Comparison of ENCODE assay signal across 10 cellular contexts in genomic region chr19:47541507-47541906, GRCh38. TPM values are rescaled to one million over a fixed set of nuclear protein-coding genes. Genes with fewer than 3 reads are reported as not detected.
DNase-seq lines count a peak whose midpoint lies in the region; ATAC-seq, FAIRE-seq and TF ChIP-seq lines count a peak whose summit lies in the region.
"Had no signal": no experiment of that assay in that cellular context is flagged by ENCODE, and none has a peak within 500 bp of the region (broad histone marks: within the 10 kb centered on the region; RNA-seq: fewer than 3 reads in every experiment).

No MANE protein-coding gene starts in this region.

- no peak overlapping the region for H3K4ac ChIP-seq in neuronal stem cell (ENCODE audit: low read length)

- H3K4me1 ChIP-seq in astrocyte (ENCODE audit: insufficient read depth, low read length) (no peaks in the 10 kb centered on the region), osteoblast (ENCODE audit: insufficient read depth, low read length) (no peaks in the 10 kb centered on the region), neuronal stem cell (ENCODE audit: control insufficient read depth in 2 of 2, insufficient read depth in 1 of 2, low read depth in 1 of 2, low read length in 2 of 2) (no peaks in the 10 kb centered on the region)

- H3K9me3 ChIP-seq in astrocyte (ENCODE audit: insufficient read depth, low read depth, low read length) (no peaks in the 10 kb centered on the region), osteoblast (ENCODE audit: low read depth, low read length) (no peaks in the 10 kb centered on the region), neuronal stem cell (replicated peaks in 1 of 2; ENCODE audit: control insufficient read depth in 2 of 2, insufficient read depth in 1 of 2, low read depth in 1 of 2, low read length in 2 of 2) (no peaks in the 10 kb centered on the region)

- no peaks in the 10 kb centered on the region for H3K79me2 ChIP-seq in astrocyte (ENCODE audit: insufficient read depth, low read length)
- H3K79me2 ChIP-seq in osteoblast (ENCODE audit: insufficient read depth, low read length): no peaks in the 10 kb centered on the region

- no peaks in the 10 kb centered on the region for H3K9me3 Mint-ChIP-seq in astrocyte (ENCODE audit: unreplicated experiment)
- H3K9me3 Mint-ChIP-seq: activated B cell treated with CpG ODN at 0.5 μM for 24 hours had no signal

- no peak overlapping the region for H2BK5ac ChIP-seq in neuronal stem cell (ENCODE audit: low read length)

- H3K4me1 Mint-ChIP-seq in astrocyte (ENCODE audit: low read depth, unreplicated experiment): peaks cover 6% of the 10 kb centered on the region

- H3K36me3 ChIP-seq in astrocyte (ENCODE audit: insufficient read depth, low read length) (no peaks in the 10 kb centered on the region), osteoblast (ENCODE audit: insufficient read depth, low read length) (no peaks in the 10 kb centered on the region), neuronal stem cell (replicated peaks in 1 of 2; ENCODE audit: control insufficient read depth in 2 of 2, insufficient read depth in 2 of 2, low read length in 2 of 2) (no peaks in the 10 kb centered on the region)

- intact Hi-C loops in head of caudate nucleus (cut with DNase I): no loop called here

- no peak overlapping the region for H2BK15ac ChIP-seq in neuronal stem cell (ENCODE audit: low read length)

- H3K4me2 ChIP-seq in astrocyte (ENCODE audit: low read length) (no peak overlapping the region), osteoblast (ENCODE audit: insufficient read depth, low read length) (no peak overlapping the region), neuronal stem cell (ENCODE audit: insufficient read depth, low read length, poor library complexity, severe bottlenecking) (no peak overlapping the region)

- H3K36me3 Mint-ChIP-seq in astrocyte (ENCODE audit: low read depth, unreplicated experiment): peaks cover 2% of the 10 kb centered on the region

- H4K20me1 ChIP-seq in astrocyte (ENCODE audit: insufficient read depth, low read length) (no peaks in the 10 kb centered on the region), osteoblast (ENCODE audit: insufficient read depth, low read length) (no peaks in the 10 kb centered on the region)

- TF ChIP-seq POLR2A in GM12892 (IDR thresholded peaks at IDR 0.05; ENCODE audit: low read depth, low read length): no peak

- H4K8ac ChIP-seq in neuronal stem cell (ENCODE audit: low read depth, low read length): no peak overlapping the region

- no peak overlapping the region for H3K4me3 Mint-ChIP-seq in astrocyte (ENCODE audit: unreplicated experiment)
- H3K4me3 Mint-ChIP-seq: activated B cell treated with CpG ODN at 0.5 μM for 24 hours had no signal

- no peak overlapping the region for H3K4me3 ChIP-seq in astrocyte (ENCODE audit: insufficient read depth, low read depth, low read length)
- H3K4me3 ChIP-seq in osteoblast (ENCODE audit: insufficient read depth, low read length): no peak overlapping the region
- no peak overlapping the region for H3K4me3 ChIP-seq in neuronal stem cell (ENCODE audit: low read length in 2 of 2)

- H3K23ac ChIP-seq in neuronal stem cell (ENCODE audit: low read depth, low read length, poor library complexity): no peak overlapping the region

- no peak overlapping the region for H3K18ac ChIP-seq in neuronal stem cell (ENCODE audit: low read length)

- H3K14ac ChIP-seq in neuronal stem cell (ENCODE audit: low read length): no peak overlapping the region

- H3K79me1 ChIP-seq in neuronal stem cell (ENCODE audit: low read depth, low read length): peaks cover 2% of the 10 kb centered on the region

- H2BK120ac ChIP-seq in neuronal stem cell (ENCODE audit: low read depth, low read length): no peak overlapping the region

- no peak for ATAC-seq in GM21529 (IDR thresholded peaks at IDR 0.05; ENCODE audit: unreplicated experiment)

- peak overlapping the region; percentile 47 for H3K27ac Mint-ChIP-seq in astrocyte (ENCODE audit: unreplicated experiment)
- H3K27ac Mint-ChIP-seq: activated B cell treated with CpG ODN at 0.5 μM for 24 hours had no signal

- WGBS in neuronal stem cell (ENCODE audit: extremely low coverage in 2 of 2, insufficient read length in 2 of 2, insufficient replicate concordance in 1 of 2), 2 donors: no CpG with 5 or more reads among the region's 6 CpGs

- DNase-seq in GM12892 (ENCODE audit: insufficient read length): no peak
- peak; percentile 27 for DNase-seq in MV-4-11 (lab: John Stamatoyannopoulos, UW)
- no peak for DNase-seq in astrocyte (ENCODE audit: low read depth)
- no peak for DNase-seq in osteoblast (ENCODE audit: insufficient read length, low spot score, missing footprints)
- DNase-seq in head of caudate nucleus: no peak
- DNase-seq in neuronal stem cell (ENCODE audit: low spot score): no peak
- DNase-seq: activated B cell treated with CpG ODN at 0.5 μM for 24 hours; cerebellar nuclear complex; stimulated activated CD4-positive, alpha-beta T cell treated with anti-CD3 and anti-CD28 coated beads, Interleukin-12 subunit alpha, Interleukin-12 subunit beta, amount 100 ng/mL, for 4 hours had no signal

- no peak overlapping the region for H3K27ac ChIP-seq in astrocyte (ENCODE audit: low read depth, low read length)
- H3K27ac ChIP-seq in osteoblast (ENCODE audit: low read depth, low read length): peak overlapping the region; percentile 27
- no peak overlapping the region for H3K27ac ChIP-seq in neuronal stem cell (replicated peaks; ENCODE audit: low read length)

- H2AK5ac ChIP-seq in neuronal stem cell (ENCODE audit: low read depth, low read length): no peak overlapping the region

- FAIRE-seq in GM12892 (lab: Jason Lieb, UNC) (peak; percentile 38), astrocyte (lab: Jason Lieb, UNC) (no peak)

- H3K27me3 ChIP-seq in astrocyte (ENCODE audit: insufficient read depth, low read length): peaks cover 12% of the 10 kb centered on the region
- peaks cover 7% of the 10 kb centered on the region for H3K27me3 ChIP-seq in osteoblast (ENCODE audit: insufficient read depth, low read length)
- peaks cover 0 to 29% (median 0%) of the 10 kb centered on the region in 3 experiments for H3K27me3 ChIP-seq in neuronal stem cell (ENCODE audit: control insufficient read depth in 3 of 3, insufficient read depth in 3 of 3, low read depth in 1 of 3, low read length in 3 of 3)

- H3K9ac ChIP-seq in astrocyte (ENCODE audit: low read length): no peak overlapping the region
- H3K9ac ChIP-seq in neuronal stem cell (ENCODE audit: low read depth, low read length, poor library complexity): no peak overlapping the region

- H4K91ac ChIP-seq in neuronal stem cell (ENCODE audit: low read depth, low read length, poor library complexity): no peak overlapping the region

- H2BK12ac ChIP-seq in neuronal stem cell (ENCODE audit: low read length): no peak overlapping the region

- peaks cover 19% of the 10 kb centered on the region for H3K27me3 Mint-ChIP-seq in astrocyte (ENCODE audit: low read depth, unreplicated experiment)

- H2AFZ ChIP-seq in astrocyte (ENCODE audit: low read depth, low read length) (no peak overlapping the region), osteoblast (ENCODE audit: low read length) (peak overlapping the region; percentile 4), neuronal stem cell (ENCODE audit: low read length) (no peak overlapping the region)

- TF ChIP-seq CTCF in astrocyte (IDR thresholded peaks at IDR 0.05; ENCODE audit: insufficient read depth, low read depth, low read length) (no peak), osteoblast (IDR thresholded peaks at IDR 0.05; ENCODE audit: extremely low read depth, low read depth, low read length) (no peak)

RNA-seq across cellular contexts. Expression of gene NAPA, which starts 26.6 kb away (rescaled TPM):
- polyA plus RNA-seq in GM12892 (2012; ENCODE audit: missing spikeins): 51.0 TPM
- total RNA-seq in astrocyte: 122 and 132 TPM in 2 replicates
- 95.9 and 96.4 TPM in 2 replicates for total RNA-seq in osteoblast
- polyA plus RNA-seq in neuronal stem cell (2013, experiment 1 of 2): 50.2 TPM
- 49.4 TPM for polyA plus RNA-seq in neuronal stem cell (2013, experiment 2 of 2)

RNA-seq across cellular contexts. Expression of gene ZNF541, which starts 31.4 kb away (rescaled TPM):
- 0.15 TPM for polyA plus RNA-seq in GM12892 (2012; ENCODE audit: missing spikeins)
- total RNA-seq in astrocyte (not detected in 2 replicates), osteoblast (under 0.01 TPM in 2 replicates)
- polyA plus RNA-seq in neuronal stem cell (2013, experiment 1 of 2): not detected
- not detected for polyA plus RNA-seq in neuronal stem cell (2013, experiment 2 of 2)
- total RNA-seq: activated B cell treated with CpG ODN at 0.5 μM for 24 hours had no signal

RNA-seq across cellular contexts. Expression of gene KPTN, which starts 57.5 kb away (rescaled TPM):
- polyA plus RNA-seq in GM12892 (2012; ENCODE audit: missing spikeins): 8.5 TPM
- total RNA-seq in astrocyte (13.2 and 15.9 TPM in 2 replicates), osteoblast (2.1 and 4.0 TPM in 2 replicates)
- polyA plus RNA-seq in neuronal stem cell (2013, experiment 1 of 2): 17.3 TPM
- 17.4 TPM for polyA plus RNA-seq in neuronal stem cell (2013, experiment 2 of 2)
